ENCODE assay signal across 8 cellular contexts in genomic region chr2:53970095-53970897, GRCh38. TPM values are rescaled to one million over a fixed set of nuclear protein-coding genes. Genes with fewer than 3 reads are reported as not detected.
A peak's percentile ranks its signal among the peaks of the same experiment; 100 is the strongest.
DNase-seq lines count a peak whose midpoint lies in the region; ATAC-seq and TF ChIP-seq lines count a peak whose summit lies in the region.

No MANE protein-coding gene starts in this region.

- H3F3A ChIP-seq in smooth muscle cell (ENCODE audit: low read depth), result no peaks in the 10 kb centered on the region

- H3K27me3 ChIP-seq in HL-60 (ENCODE audit: insufficient read depth, poor library complexity, severe bottlenecking) (no peaks in the 10 kb centered on the region), smooth muscle cell (ENCODE audit: low read depth) (no peaks in the 10 kb centered on the region)

- H3K9me3 Mint-ChIP-seq in T-cell, result no peaks in the 10 kb centered on the region

- no peaks in the 10 kb centered on the region for H3K9me3 ChIP-seq in ES-I3 (ENCODE audit: control insufficient read depth, insufficient read depth, low read length)
- no peaks in the 10 kb centered on the region for H3K9me3 ChIP-seq in smooth muscle cell (replicated peaks; ENCODE audit: low read depth)

- WGBS in smooth muscle cell (ENCODE audit: low lambda C conversion rate), result under 1% methylated on average over 42 of the region's 61 CpGs

- H3K36me3 ChIP-seq in ES-I3 (ENCODE audit: insufficient read depth, low read length) (no peaks in the 10 kb centered on the region), smooth muscle cell (ENCODE audit: low read depth) (peaks cover 2% of the 10 kb centered on the region)

- H3K9ac ChIP-seq in ES-I3 (ENCODE audit: low read depth, low read length), result peak overlapping the region; percentile 99
- H3K9ac ChIP-seq in smooth muscle cell (ENCODE audit: low read depth), result peak overlapping the region; percentile 91

- peak in 1 of 2 experiments; percentile 50 for DNase-seq in HL-60 (ENCODE audit: low read depth in 1 of 2, low spot score in 1 of 2)
- DNase-seq in T-cell, result peak in 20 of 34 experiments; percentile 3 to 32 (median 8)
- DNase-seq in cardiac fibroblast (ENCODE audit: low read depth in 2 of 2), result peak; percentile 48 to 54
- peak; percentile 76 for DNase-seq in islet precursor cell
- DNase-seq in smooth muscle cell (lab: John Stamatoyannopoulos, UW; ENCODE audit: unreplicated experiment), result peak; percentile 46
- no peak for DNase-seq in cerebellum (ENCODE audit: low spot score)

- no peaks in the 10 kb centered on the region for H3K27me3 Mint-ChIP-seq in T-cell

- peaks cover 4% of the 10 kb centered on the region for H3K4me1 ChIP-seq in ES-I3 (ENCODE audit: insufficient read depth, low read length)
- H3K4me1 ChIP-seq in smooth muscle cell (ENCODE audit: low read depth), result peaks cover 12% of the 10 kb centered on the region

- CTCF ChIA-PET in T-cell (lab: Charles Lee), result interaction anchor here (0.6 to 1.1 kb wide), 4 partner anchors 20 to 593 kb away, joined by 3 to 9 read pairs (median 5); no protein-coding TSS in a partner anchor

- H3K79me2 ChIP-seq in smooth muscle cell (ENCODE audit: low read depth), result peaks cover 53% of the 10 kb centered on the region

- no peak overlapping the region for H2AFZ ChIP-seq in smooth muscle cell (ENCODE audit: low read depth)

- peak; percentile 18 for ATAC-seq in GM21423 (IDR thresholded peaks at IDR 0.05; ENCODE audit: unreplicated experiment)
- peak; percentile 28 to 46 (median 37) for ATAC-seq in T-cell (replicated peaks in 1 of 4)

- peak overlapping the region; percentile 87 for H3K27ac ChIP-seq in HL-60 (replicated peaks)
- peak overlapping the region; percentile 95 for H3K27ac ChIP-seq in smooth muscle cell (ENCODE audit: low read depth)

- H3K4me3 ChIP-seq in HL-60 (replicated peaks; ENCODE audit: insufficient read depth, low read length) (peak overlapping the region; percentile 73), cardiac fibroblast (replicated peaks in 1 of 2; ENCODE audit: low read depth in 2 of 2, low read length in 2 of 2) (peak overlapping the region; percentile 81 to 87), smooth muscle cell (peak overlapping the region; percentile 81)

- POLR2A ChIA-PET in T-cell (lab: Charles Lee), result interaction anchor here (0.6 to 1.5 kb wide), 8 partner anchors 8 to 627 kb away, joined by 3 to 9 read pairs (median 5); no protein-coding TSS in a partner anchor

- peak overlapping the region; percentile 89 to 96 (median 92) for H3K4me3 Mint-ChIP-seq in T-cell

- H3K36me3 Mint-ChIP-seq in T-cell, result peaks cover 23% of the 10 kb centered on the region

- peaks cover 54 to 78% (median 56%) of the 10 kb centered on the region in 3 donors for H3K4me1 Mint-ChIP-seq in T-cell

- peaks cover 52% of the 10 kb centered on the region for H4K20me1 ChIP-seq in smooth muscle cell (ENCODE audit: low read depth)

- H3K4me2 ChIP-seq in smooth muscle cell, result peak overlapping the region; percentile 87

- TF ChIP-seq CTCF in HL-60 (IDR thresholded peaks at IDR 0.05; ENCODE audit: insufficient read depth, low read length), result no peak
- no peak for TF ChIP-seq CTCF in cardiac fibroblast (IDR thresholded peaks at IDR 0.05; ENCODE audit: low read depth, low read length)
- no peak for TF ChIP-seq CTCF in smooth muscle cell (IDR thresholded peaks at IDR 0.05; ENCODE audit: borderline replicate concordance, insufficient read depth, poor library complexity, severe bottlenecking)

- peak overlapping the region; percentile 80 to 91 for H3K27ac Mint-ChIP-seq in T-cell

RNA-seq across cellular contexts. Expression of gene PSME4, which starts 0.5 kb away (rescaled TPM):
- total RNA-seq in T-cell (10 to 100 TPM; 39.8 to 87.4 (median 44.6) TPM), smooth muscle cell (65.2 and 81.6 TPM in 2 replicates), cerebellum (48.5 TPM)
- polyA plus RNA-seq in smooth muscle cell, result 11.3 and 15.7 TPM in 2 replicates
